In genomic region chr15:67820992-67821783, GRCh38 we compare ENCODE assay signal across 8 cellular contexts. TPM values are rescaled to one million over a fixed set of nuclear protein-coding genes. Genes with fewer than 3 reads are reported as not detected.
DNase-seq lines count a peak whose midpoint lies in the region; ATAC-seq and TF ChIP-seq lines count a peak whose summit lies in the region.

No MANE protein-coding gene starts in this region.

- intact Hi-C loops in posterior vena cava (cut with DNase I): no loop called here

- TF ChIP-seq CTCF in foreskin keratinocyte (conservative IDR thresholded peaks at IDR 0.05): no peak

- H3K4me1 ChIP-seq in foreskin keratinocyte: no peaks in the 10 kb centered on the region

- DNase-seq in H7: peak; percentile 95
- peak; percentile 25 for DNase-seq in UCSD-AML1 (lab: John Stamatoyannopoulos, UW; ENCODE audit: unreplicated experiment)
- no peak for DNase-seq in foreskin keratinocyte
- DNase-seq in posterior vena cava (ENCODE audit: low spot score): peak; percentile 88
- DNase-seq in NCI-H2107 (lab: John Stamatoyannopoulos, UW): no peak
- DNase-seq in mesenteric fat pad (ENCODE audit: low spot score): no peak

- H3K4me3 ChIP-seq in H7 (ENCODE audit: insufficient read depth, low read depth, low read length): no peak overlapping the region

- H3K27me3 ChIP-seq in H7 (ENCODE audit: control insufficient read depth, insufficient read depth, low read length) (peaks cover 86% of the 10 kb centered on the region), foreskin keratinocyte (peaks cover 97% of the 10 kb centered on the region)

- H3K27ac ChIP-seq in foreskin keratinocyte: no peak overlapping the region

- ATAC-seq in foreskin keratinocyte (peak; percentile 36), HG02884 (IDR thresholded peaks at IDR 0.05; ENCODE audit: unreplicated experiment) (no peak), GM19023 (IDR thresholded peaks at IDR 0.05; ENCODE audit: unreplicated experiment) (no peak)

- H3K36me3 ChIP-seq in H7 (replicated peaks; ENCODE audit: control insufficient read depth, insufficient read depth, low read length): no peaks in the 10 kb centered on the region

RNA-seq across cellular contexts. Expression of gene SKOR1, which starts 4.1 kb away (rescaled TPM):
- total RNA-seq in H7 (2014; rRNA removed; shearing (Covaris generic)): 0.11 TPM in 1 of 2 replicates, not detected in the other
- total RNA-seq in foreskin keratinocyte (not detected in 2 replicates), posterior vena cava (under 1 TPM; 0.51 to 0.76 TPM), mesenteric fat pad (0.26 TPM)
- polyA plus RNA-seq in foreskin keratinocyte: 0.01 TPM in 1 of 2 replicates, not detected in the other

RNA-seq across cellular contexts. Expression of gene RNU6-1, which starts 18.7 kb away (rescaled TPM):
- not detected in 2 replicates for total RNA-seq in H7 (2014; rRNA removed; shearing (Covaris generic))
- total RNA-seq in foreskin keratinocyte (not detected in 2 replicates), posterior vena cava (not detected), mesenteric fat pad (not detected)
- not detected in 2 replicates for polyA plus RNA-seq in foreskin keratinocyte

Comparison
In these comparisons a context has a peak if more than half of its experiments do, and no peak if none do; other contexts are left out.
1. DNase-seq: peak in H7 (single experiment), UCSD-AML1 (single experiment) and posterior vena cava (single experiment); none in foreskin keratinocyte (0 of 2), NCI-H2107 (single experiment) and mesenteric fat pad (single experiment).